21 cellular contexts compared by ENCODE assay signal in genomic region chr12:78187741-78188140, GRCh38.
"Had no signal": no experiment of that assay in that cellular context is flagged by ENCODE, and none has a peak within 500 bp of the region (broad histone marks: within the 10 kb centered on the region; RNA-seq: fewer than 3 reads in every experiment).

No MANE protein-coding gene starts in this region.

- H3K27me3 Mint-ChIP-seq: IgD-negative memory B cell, T-cell had no signal

- H3K4me3 Mint-ChIP-seq: IgD-negative memory B cell, T-cell had no signal

- H3K36me3 Mint-ChIP-seq: IgD-negative memory B cell, T-cell had no signal

- H3K27ac Mint-ChIP-seq: IgD-negative memory B cell, T-cell had no signal

- H3K4me1 Mint-ChIP-seq: T-cell had no signal

- DNase-seq: Kasumi-1, MM.1S, NCI-H1092 treated with DMSO at 0.1 percent for 48 hours, NCI-H1436, NCI-H1694, NCI-H187 treated with DMSO at 0.1 percent for 48 hours, NCI-H2029 treated with DMSO at 0.1 percent for 48 hours, NCI-H2107, NCI-H2227 treated with DMSO at 0.1 percent for 48 hours, NCI-H524, NCI-H526 treated with DMSO at 0.1 percent for 48 hours, NCI-H748 treated with DMSO at 0.1 percent for 48 hours, SHP77, SK-N-SH, SW 1271, T-cell had no signal

- H3K4me3 ChIP-seq: K562 had no signal

- H3K9me3 ChIP-seq: SK-N-SH had no signal

- H3K9ac ChIP-seq: KMS-11, SK-N-SH had no signal

- H3K27ac ChIP-seq: KMS-11, RWPE1 had no signal

- ATAC-seq: K562, Panc1, T-cell had no signal

- H3K4me2 ChIP-seq: KMS-11, SK-N-SH had no signal

- H3K9me3 Mint-ChIP-seq: IgD-negative memory B cell had no signal
